Comparison of ENCODE assay signal across 19 cellular contexts in the genomic region with DNA sequence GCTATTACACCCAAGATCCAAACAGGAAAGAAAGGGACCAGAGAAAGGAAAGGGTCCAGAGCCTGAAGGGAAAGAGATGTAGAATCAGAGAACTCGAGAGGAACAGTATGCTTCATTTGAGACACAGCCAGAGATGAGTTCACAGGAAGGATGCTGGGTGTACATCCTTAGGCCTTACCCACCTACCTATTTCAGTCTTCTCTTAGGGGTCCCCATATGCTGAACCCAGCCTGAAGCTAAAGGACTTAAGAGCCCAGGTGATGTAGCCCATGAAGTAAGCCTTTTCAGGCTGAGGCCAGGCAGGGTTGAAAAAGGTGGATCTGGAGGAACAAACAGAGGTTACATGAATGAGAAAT.
"Had no signal": no experiment of that assay in that cellular context is flagged by ENCODE, and none has a peak within 500 bp of the region (broad histone marks: within the 10 kb centered on the region; RNA-seq: fewer than 3 reads in every experiment).

No MANE protein-coding gene starts in this region.

- H3K27me3 ChIP-seq: heart left ventricle, neutrophil, ovary, right atrium auricular region, spleen, transverse colon had no signal

- H3K36me3 Mint-ChIP-seq: brain, memory B cell had no signal

- H3K9me3 ChIP-seq: heart left ventricle, neutrophil, ovary, psoas muscle, right atrium auricular region, spleen, transverse colon had no signal

- H3K4me3 ChIP-seq: heart left ventricle, ovary, psoas muscle, right atrium auricular region, spleen, transverse colon had no signal

- H3K36me3 ChIP-seq: heart left ventricle, neutrophil, ovary, right atrium auricular region, spleen, transverse colon had no signal

- H3K4me1 Mint-ChIP-seq: brain, memory B cell, nephron had no signal

- H3K4me3 Mint-ChIP-seq: brain, memory B cell, nephron had no signal

- ATAC-seq: heart left ventricle, left cardiac atrium, psoas muscle, SK-N-SH treated with all-trans-retinoic acid at 6 μM for 48 hours had no signal

- DNase-seq: activated CD4-positive, alpha-beta T cell treated with anti-CD3 and anti-CD28 coated beads, Interleukin-2, amount 50 U/mL, for 48 hours; activated CD4-positive, CD25-positive, alpha-beta regulatory T cell treated with anti-CD3 and anti-CD28 coated beads, Interleukin-2, amount 50 U/mL, for 72 hours; activated gamma-delta T cell; aorta; heart left ventricle; islet precursor cell; left cardiac atrium; ovary; psoas muscle; spleen; stimulated activated CD4-positive, alpha-beta T cell treated with anti-CD3 and anti-CD28 coated beads, Interleukin-4, amount 100 ng/mL, for 1 hour; transverse colon had no signal

- H3K27me3 Mint-ChIP-seq: brain, memory B cell had no signal

- H3K27ac Mint-ChIP-seq: brain, memory B cell, nephron had no signal

- H3K4me1 ChIP-seq: heart left ventricle, psoas muscle, right atrium auricular region, spleen, transverse colon had no signal

- H3K9me3 Mint-ChIP-seq: brain, memory B cell, nephron had no signal

- H3K27ac ChIP-seq: epithelial cell of prostate, heart left ventricle, neutrophil, ovary, psoas muscle, right atrium auricular region, spleen, transverse colon had no signal
